9 cellular contexts compared by ENCODE assay signal in genomic region chr5:16975950-16976624, GRCh38. TPM values are rescaled to one million over a fixed set of nuclear protein-coding genes. Genes with fewer than 3 reads are reported as not detected.
DNase-seq lines count a peak whose midpoint lies in the region; ATAC-seq, FAIRE-seq and TF ChIP-seq lines count a peak whose summit lies in the region.
"Had no signal": no experiment of that assay in that cellular context is flagged by ENCODE, and none has a peak within 500 bp of the region (broad histone marks: within the 10 kb centered on the region; RNA-seq: fewer than 3 reads in every experiment).

No MANE protein-coding gene starts in this region.

- H3K4me3 Mint-ChIP-seq in stimulated activated naive CD8-positive, alpha-beta T cell treated with anti-CD3 and anti-CD28 coated beads, Interleukin-15, amount 100 ng/mL, for 72 hours = no peak overlapping the region

- no peak for TF ChIP-seq POLR2A in GM12891 (IDR thresholded peaks at IDR 0.05; ENCODE audit: low read depth, low read length)

- H3K9me3 Mint-ChIP-seq in stimulated activated naive CD8-positive, alpha-beta T cell treated with anti-CD3 and anti-CD28 coated beads, Interleukin-15, amount 100 ng/mL, for 72 hours = no peaks in the 10 kb centered on the region

- ATAC-seq in GM21423 (IDR thresholded peaks at IDR 0.05; ENCODE audit: unreplicated experiment) (peak; percentile 79), HG03103 (IDR thresholded peaks at IDR 0.05; ENCODE audit: low read depth, unreplicated experiment) (peak; percentile 49)
- no peak for ATAC-seq in stimulated activated naive CD8-positive, alpha-beta T cell treated with anti-CD3 and anti-CD28 coated beads, Interleukin-15, amount 100 ng/mL, for 72 hours
- no peak for ATAC-seq in activated CD4-positive, CD25-positive, alpha-beta regulatory T cell treated with anti-CD3 and anti-CD28 coated beads, Interleukin-2, amount 50 U/mL, for 24 hours

- DNase-seq in GM12891 (ENCODE audit: insufficient read length, low spot score) (no peak), RCC 7860 (ENCODE audit: low spot score) (no peak)
- no peak for DNase-seq in stimulated activated CD4-positive, alpha-beta T cell treated with anti-CD3 and anti-CD28 coated beads, Interleukin-4, amount 100 ng/mL, for 24 hours
- DNase-seq in stimulated activated naive CD8-positive, alpha-beta T cell treated with anti-CD3 and anti-CD28 coated beads, Interleukin-15, amount 100 ng/mL, for 72 hours = no peak
- no peak for DNase-seq in activated CD4-positive, CD25-positive, alpha-beta regulatory T cell treated with anti-CD3 and anti-CD28 coated beads, Interleukin-2, amount 50 U/mL, for 72 hours

- no peak for FAIRE-seq in GM12891 (lab: Jason Lieb, UNC)
- peak; percentile 61 for FAIRE-seq in RCC 7860 (lab: Jason Lieb, UNC)
- FAIRE-seq: keratinocyte had no signal

- H3K27ac Mint-ChIP-seq in stimulated activated naive CD8-positive, alpha-beta T cell treated with anti-CD3 and anti-CD28 coated beads, Interleukin-15, amount 100 ng/mL, for 72 hours = no peak overlapping the region

- H3K27me3 Mint-ChIP-seq in stimulated activated naive CD8-positive, alpha-beta T cell treated with anti-CD3 and anti-CD28 coated beads, Interleukin-15, amount 100 ng/mL, for 72 hours = peaks cover 4% of the 10 kb centered on the region

- no peaks in the 10 kb centered on the region for H3K4me1 Mint-ChIP-seq in stimulated activated naive CD8-positive, alpha-beta T cell treated with anti-CD3 and anti-CD28 coated beads, Interleukin-15, amount 100 ng/mL, for 72 hours

TF ChIP-seq in GM12891, 5 proteins besides CTCF, POLR2A, EP300 and RAD21:
- TF ChIP-seq POU2F2 (IDR thresholded peaks at IDR 0.05; ENCODE audit: low read depth, low read length) (no peak), SPI1 (IDR thresholded peaks at IDR 0.05; ENCODE audit: low read depth, low read length) (peak; percentile 78), TAF1 (IDR thresholded peaks at IDR 0.05; ENCODE audit: low read depth, low read length) (no peak)

RNA-seq across cellular contexts. Expression of gene MYO10, which starts 40.0 kb away (rescaled TPM):
- polyA plus RNA-seq in GM12891 (2012; ENCODE audit: low read depth, missing spikeins) = 0.03 TPM

Comparison
In these comparisons a context has a peak if more than half of its experiments do, and no peak if none do; other contexts are left out.
1. ATAC-seq: peak in GM21423 (single experiment) and HG03103 (single experiment); none in stimulated activated naive CD8-positive, alpha-beta T cell treated with anti-CD3 and anti-CD28 coated beads, Interleukin-15, amount 100 ng/mL, for 72 hours (single experiment) and activated CD4-positive, CD25-positive, alpha-beta regulatory T cell treated with anti-CD3 and anti-CD28 coated beads, Interleukin-2, amount 50 U/mL, for 24 hours (0 of 2).